9 cellular contexts compared by ENCODE assay signal in genomic region chr3:149936812-149937230, GRCh38. TPM values are rescaled to one million over a fixed set of nuclear protein-coding genes. Genes with fewer than 3 reads are reported as not detected.
A peak's percentile ranks its signal among the peaks of the same experiment; 100 is the strongest.
DNase-seq lines count a peak whose midpoint lies in the region; ATAC-seq, FAIRE-seq and TF ChIP-seq lines count a peak whose summit lies in the region.
"Had no signal": no experiment of that assay in that cellular context is flagged by ENCODE, and none has a peak within 500 bp of the region (broad histone marks: within the 10 kb centered on the region; RNA-seq: fewer than 3 reads in every experiment).

No MANE protein-coding gene starts in this region.

- H3K9me2 ChIP-seq in SU-DHL-6 (replicated peaks; ENCODE audit: insufficient read depth, low read length) = no peaks in the 10 kb centered on the region

- peak; percentile 85 for TF ChIP-seq CTCF in D721Med (IDR thresholded peaks at IDR 0.05; ENCODE audit: insufficient read depth, missing control alignments)
- TF ChIP-seq CTCF in SU-DHL-6 (IDR thresholded peaks at IDR 0.05; ENCODE audit: insufficient read depth, low read length, poor library complexity, severe bottlenecking) = peak; percentile 77
- TF ChIP-seq CTCF in MCF 10A (IDR thresholded peaks at IDR 0.05; ENCODE audit: unreplicated experiment) = peak; percentile 81
- peak; percentile 74 to 83 (median 74) for TF ChIP-seq CTCF in keratinocyte (optimal IDR thresholded peaks at IDR 0.05 in 1 of 3, IDR thresholded peaks at IDR 0.05 in 1 of 3, conservative IDR thresholded peaks at IDR 0.05 in 1 of 3; ENCODE audit: extremely low read depth in 1 of 3, insufficient read depth in 2 of 3, low read length in 3 of 3)

- H3K27ac ChIP-seq in SU-DHL-6 (ENCODE audit: low read depth, low read length) (no peak overlapping the region), keratinocyte (ENCODE audit: control insufficient read depth, insufficient read depth, low read length) (no peak overlapping the region)

- H3K27me3 ChIP-seq in SU-DHL-6 (ENCODE audit: low read length) (no peaks in the 10 kb centered on the region), keratinocyte (ENCODE audit: control insufficient read depth, extremely low read depth, insufficient read depth, low read length) (no peaks in the 10 kb centered on the region)

- H3K27ac Mint-ChIP-seq in MCF 10A (ENCODE audit: low read depth, unreplicated experiment) = no peak overlapping the region
- H3K27ac Mint-ChIP-seq: activated naive CD4-positive, alpha-beta T cell treated with anti-CD3 and anti-CD28 coated beads, Interleukin-2, amount 50 U/mL, for 72 hours had no signal

- FAIRE-seq in D721Med (lab: Jason Lieb, UNC) (peak; percentile 56), keratinocyte (lab: Jason Lieb, UNC) (peak; percentile 74)

- peak; percentile 74 for ATAC-seq in GM21515 (IDR thresholded peaks at IDR 0.05; ENCODE audit: unreplicated experiment)

- peaks cover 28% of the 10 kb centered on the region for H3K4me1 Mint-ChIP-seq in MCF 10A (ENCODE audit: insufficient read depth, unreplicated experiment)

- H3K4me2 ChIP-seq in SU-DHL-6 (ENCODE audit: low read depth, low read length, poor library complexity, severe bottlenecking) = peak overlapping the region; percentile 29
- no peak overlapping the region for H3K4me2 ChIP-seq in keratinocyte (ENCODE audit: control insufficient read depth, extremely low read depth, insufficient read depth, low read depth, low read length)

- DNase-seq in D721Med (ENCODE audit: insufficient read length, low spot score) (no peak), MV-4-11 (lab: John Stamatoyannopoulos, UW) (peak; percentile 5), MCF 10A (ENCODE audit: unreplicated experiment) (peak; percentile 69), keratinocyte (ENCODE audit: low read depth, low spot score) (peak; percentile 5), OCI-M2 (lab: John Stamatoyannopoulos, UW; ENCODE audit: unreplicated experiment) (no peak)
- peak in 2 of 3 experiments; percentile 3 to 9 for DNase-seq in stimulated activated CD4-positive, alpha-beta T cell treated with anti-CD3 and anti-CD28 coated beads, TNF-alpha, amount 100 ng/mL, for 24 hours (ENCODE audit: low read depth in 3 of 3)

- H3K9me3 ChIP-seq in SU-DHL-6 (ENCODE audit: insufficient read depth, low read length) (no peaks in the 10 kb centered on the region; the same call in 1 of the 2 replicates), keratinocyte (ENCODE audit: control insufficient read depth, low read depth, low read length) (peaks cover 3% of the 10 kb centered on the region)

- no peaks in the 10 kb centered on the region for H3K27me3 Mint-ChIP-seq in MCF 10A (ENCODE audit: insufficient read depth, unreplicated experiment)

- dilution Hi-C loops in keratinocyte (cut with MboI; ENCODE audit: extremely low pct_ligation_motif_present, low sequenced_read_pairs) = no loop called here

- POLR2A ChIA-PET in MCF 10A (lab: Yijun Ruan, JAX) = interaction anchor here (1.2 kb wide), 1 partner anchor 10 kb away, joined by 3 read pairs; no protein-coding TSS in a partner anchor

- CTCF ChIA-PET in MCF 10A (lab: Yijun Ruan, JAX) = interaction anchor here (0.6 to 3.7 kb wide), 30 partner anchors 9 to 609 kb away, joined by 3 to 33 read pairs (median 4); partner anchors contain the start of genes EIF2A and SERP1

- BruUV-seq in MCF 10A (replicated peaks; lab: Mats Ljungman, UMichigan) = no TSS peak

- intact Hi-C loops in MCF 10A (cut with micrococcal nuclease) = loop anchor here (1.0 to 2.0 kb wide), 3 partner anchors 30 to 284 kb away; no protein-coding TSS in a partner anchor

- H3K9me1 ChIP-seq in keratinocyte (ENCODE audit: control insufficient read depth, extremely low read depth, insufficient read depth, low read length) = no peaks in the 10 kb centered on the region

- H3K4me1 ChIP-seq in keratinocyte (ENCODE audit: control insufficient read depth, extremely low read depth, insufficient read depth, low read length) = no peaks in the 10 kb centered on the region

- H3K79me2 ChIP-seq in SU-DHL-6 (ENCODE audit: insufficient read depth, low read length) = peaks cover 6% of the 10 kb centered on the region; the same call in 1 of the 2 replicates
- H3K79me2 ChIP-seq in keratinocyte (ENCODE audit: control insufficient read depth, insufficient read depth, low read length) = no peaks in the 10 kb centered on the region

- H3K9ac ChIP-seq in SU-DHL-6 (ENCODE audit: low read length) = no peak overlapping the region
- no peak overlapping the region for H3K9ac ChIP-seq in keratinocyte (ENCODE audit: control insufficient read depth, extremely low read depth, insufficient read depth, low read length)

- peaks cover 7% of the 10 kb centered on the region; the same call in 1 of the 2 replicates for H3F3A ChIP-seq in SU-DHL-6 (ENCODE audit: insufficient read depth)

- H3K4me3 Mint-ChIP-seq in MCF 10A (ENCODE audit: unreplicated experiment) = peak overlapping the region; percentile 19

- H3K9me3 Mint-ChIP-seq in MCF 10A (ENCODE audit: unreplicated experiment) = no peaks in the 10 kb centered on the region

- H4K20me1 ChIP-seq in SU-DHL-6 (ENCODE audit: low read depth, low read length) (no peaks in the 10 kb centered on the region), keratinocyte (ENCODE audit: control insufficient read depth, extremely low read depth, insufficient read depth, low read length) (no peaks in the 10 kb centered on the region)

- H2AFZ ChIP-seq in SU-DHL-6 (ENCODE audit: low read depth, low read length, severe bottlenecking) (no peak overlapping the region), keratinocyte (ENCODE audit: control insufficient read depth, low read length) (no peak overlapping the region)

- H3K4me3 ChIP-seq in SU-DHL-6 (ENCODE audit: insufficient read depth, low read length, poor library complexity, severe bottlenecking) (no peak overlapping the region), keratinocyte (ENCODE audit: control insufficient read depth in 2 of 3, extremely low read depth in 1 of 3, insufficient read depth in 2 of 3, low read depth in 1 of 3, low read length in 3 of 3) (no peak overlapping the region)

- no peaks in the 10 kb centered on the region for H3K36me3 ChIP-seq in SU-DHL-6 (ENCODE audit: low read length)
- peaks cover 0 to 3% of the 10 kb centered on the region in 2 experiments for H3K36me3 ChIP-seq in keratinocyte (ENCODE audit: control insufficient read depth in 2 of 2, extremely low read depth in 1 of 2, insufficient read depth in 2 of 2, low read length in 2 of 2)

- H3K36me3 Mint-ChIP-seq in MCF 10A (ENCODE audit: insufficient read depth, unreplicated experiment) = peaks cover 5% of the 10 kb centered on the region

RNA-seq across cellular contexts. Expression of gene PFN2, which starts 33.9 kb away (rescaled TPM):
- 117 and 142 TPM in 2 replicates for total RNA-seq in MCF 10A (2022)
- 253 to 334 TPM (median 304 TPM) in 3 replicates for polyA plus RNA-seq in keratinocyte
- polyA plus RNA-seq in keratinocyte (2011; ENCODE audit: low read depth) = 62.2 TPM
- polyA plus RNA-seq in keratinocyte (2011; cell fraction: cytosol; rRNA removed) = 320 and 522 TPM in 2 replicates
- polyA plus RNA-seq in keratinocyte (2011; cell fraction: nucleus; rRNA removed) = 174 and 191 TPM in 2 replicates
- polyA plus RNA-seq in keratinocyte (2012; ENCODE audit: low replicate concordance) = 74.3 and 130 TPM in 2 replicates
- polyA minus RNA-seq in keratinocyte = 37.6 to 179 TPM (median 170 TPM) in 3 replicates
- polyA minus RNA-seq in keratinocyte (2011; cell fraction: cytosol; rRNA and poly(A)+ RNA removed) = 157 TPM
- 31.0 and 53.1 TPM in 2 replicates for polyA minus RNA-seq in keratinocyte (2011; cell fraction: nucleus; rRNA and poly(A)+ RNA removed)

Comparison
In these comparisons a context has a peak if more than half of its experiments do, and no peak if none do; other contexts are left out.
1. DNase-seq: peak in MV-4-11 (single experiment), MCF 10A (single experiment), keratinocyte (single experiment) and stimulated activated CD4-positive, alpha-beta T cell treated with anti-CD3 and anti-CD28 coated beads, TNF-alpha, amount 100 ng/mL, for 24 hours (2 of 3); none in D721Med (single experiment) and OCI-M2 (single experiment).
2. Peak in every context shown above with its lines, with median percentiles within 50 percentile points of each other: CTCF ChIP-seq.